In genomic region chr7:158735935-158736334, GRCh38 we compare ENCODE assay signal across 2 cellular contexts.
TF ChIP-seq lines count a peak whose summit lies in the region.

No MANE protein-coding gene starts in this region.

TF ChIP-seq in GM23338, 12 proteins besides CTCF, POLR2A, EP300 and RAD21:
- TF ChIP-seq CREB1 (CRISPR knock-in tag; IDR thresholded peaks at IDR 0.05; ENCODE audit: low read depth) (no peak), ZNF462 (CRISPR knock-in tag; IDR thresholded peaks at IDR 0.05) (no peak), EZH2 (IDR thresholded peaks at IDR 0.05; ENCODE audit: low read depth, unreplicated experiment) (no peak), STAT1 (IDR thresholded peaks at IDR 0.05; ENCODE audit: unreplicated experiment) (no peak), ZNF331 (CRISPR knock-in tag; IDR thresholded peaks at IDR 0.05; ENCODE audit: low read depth) (no peak), EZH2phosphoT487 (IDR thresholded peaks at IDR 0.05; ENCODE audit: unreplicated experiment) (no peak), REST (IDR thresholded peaks at IDR 0.05; ENCODE audit: unreplicated experiment) (no peak)

TF ChIP-seq in K562, 482 proteins besides CTCF, POLR2A, EP300 and RAD21:
- peak; percentile 61 for TF ChIP-seq POLR2G (IDR thresholded peaks at IDR 0.05; ENCODE audit: low read depth, low read length)
- 0 out of 2 replicates have a peak, but pooled peaks have one; percentile 25 for TF ChIP-seq POLR2AphosphoS5 (IDR thresholded peaks at IDR 0.05; ENCODE audit: control insufficient read depth, insufficient read depth, low read depth, low read length)
- TF ChIP-seq CREM (IDR thresholded peaks at IDR 0.05; ENCODE audit: low read depth) = no peak
